ENCODE assay signal across 1 cellular context in the genomic region with DNA sequence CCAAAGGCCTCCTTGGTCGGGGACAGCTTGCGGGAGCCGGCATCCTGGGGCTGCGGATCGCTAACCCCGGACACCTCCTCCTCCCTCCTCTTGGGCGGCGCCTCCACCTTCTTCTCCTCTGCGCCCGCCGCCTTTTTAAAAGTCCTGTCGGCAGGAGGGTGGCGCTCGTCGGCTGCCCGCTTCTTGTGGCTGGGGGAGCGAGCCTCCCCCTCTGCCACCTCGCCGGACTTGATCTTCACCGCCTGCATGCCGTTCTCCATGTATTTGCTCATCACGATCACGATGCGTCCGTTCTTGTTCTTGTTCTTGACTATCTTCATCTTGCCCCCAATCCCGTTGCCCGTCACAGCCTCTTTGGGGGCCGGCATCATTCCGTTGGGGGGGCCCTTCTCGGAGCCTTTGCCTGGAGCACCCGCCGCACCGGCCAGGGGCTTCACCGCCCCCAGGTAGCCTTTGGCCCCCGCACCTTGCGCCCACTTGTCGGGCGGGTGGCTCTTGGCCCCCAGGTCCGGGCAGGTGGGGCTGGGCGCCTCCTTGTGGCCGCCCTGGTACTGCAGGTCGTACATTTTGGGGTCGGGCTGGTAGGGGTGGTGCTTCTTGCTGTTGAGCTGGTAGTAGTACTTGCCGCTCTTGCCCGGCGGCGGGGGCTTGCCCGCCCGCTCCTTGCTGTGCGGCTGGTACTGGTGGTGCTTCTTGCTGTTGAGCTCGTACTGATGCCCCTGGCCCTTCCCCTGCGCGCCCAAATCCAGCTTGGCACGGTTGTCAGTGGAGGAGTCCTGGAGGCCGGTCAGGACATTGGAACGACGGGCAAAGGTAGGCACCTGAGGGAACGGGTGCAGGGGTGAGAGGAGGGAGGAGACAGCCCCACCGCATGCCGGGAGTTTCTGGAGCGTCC.
TF ChIP-seq lines count a peak whose summit lies in the region.

No MANE protein-coding gene starts in this region.

TF ChIP-seq in K562, 482 proteins besides CTCF, POLR2A, EP300 and RAD21 (continued from another document and continues in another):
- TF ChIP-seq TAF9B (IDR thresholded peaks at IDR 0.05; ENCODE audit: partially characterized antibody) (no peak), MEF2D (tag; conservative IDR thresholded peaks at IDR 0.05; ENCODE audit: low read depth) (no peak), ZNF551 (CRISPR knock-in tag; IDR thresholded peaks at IDR 0.05) (no peak), TCF7L2 (IDR thresholded peaks at IDR 0.05; ENCODE audit: low read depth, low read length) (no peak), MXI1 (IDR thresholded peaks at IDR 0.05; ENCODE audit: low read depth, low read length) (no peak), ELF4 (CRISPR knock-in tag; IDR thresholded peaks at IDR 0.05) (no peak), CHCHD3 (CRISPR knock-in tag; IDR thresholded peaks at IDR 0.05) (no peak), ELF1 (tag; IDR thresholded peaks at IDR 0.05) (no peak), ARID2 (IDR thresholded peaks at IDR 0.05) (peak; percentile 55; the same call in 1 of the 2 replicates), ZNF217 (CRISPR knock-in tag; IDR thresholded peaks at IDR 0.05) (no peak), CHD1 (IDR thresholded peaks at IDR 0.05; ENCODE audit: low read length) (no peak), POLR3A (IDR thresholded peaks at IDR 0.05; ENCODE audit: borderline replicate concordance, extremely low read depth, insufficient read depth, insufficient read length) (no peak), TEAD1 (CRISPR knock-in tag; IDR thresholded peaks at IDR 0.05) (0 out of 4 replicates have a peak, but pooled peaks of 1 of the 2 experiments have one; percentile 22), SRF (CRISPR knock-in tag; IDR thresholded peaks at IDR 0.05) (no peak), NCOA2 (IDR thresholded peaks at IDR 0.05; ENCODE audit: partially characterized antibody in 2 of 2) (no peak), TAF15 (IDR thresholded peaks at IDR 0.05; ENCODE audit: low read depth, low read length) (no peak), KLF6 (CRISPR knock-in tag; IDR thresholded peaks at IDR 0.05; ENCODE audit: borderline replicate concordance) (no peak), ZSCAN32 (CRISPR knock-in tag; IDR thresholded peaks at IDR 0.05) (no peak), ZNF165 (CRISPR knock-in tag; IDR thresholded peaks at IDR 0.05; ENCODE audit: borderline replicate concordance) (no peak), RBM14 (IDR thresholded peaks at IDR 0.05; ENCODE audit: borderline replicate concordance, insufficient read depth, low read depth, low read length) (no peak), ARID1B (IDR thresholded peaks at IDR 0.05) (no peak), ETV5 (CRISPR knock-in tag; IDR thresholded peaks at IDR 0.05; ENCODE audit: low read depth) (no peak), HIVEP1 (CRISPR knock-in tag; IDR thresholded peaks at IDR 0.05) (no peak), GTF2E2 (tag; IDR thresholded peaks at IDR 0.05) (no peak), MIER1 (IDR thresholded peaks at IDR 0.05; ENCODE audit: low read depth) (no peak), ELF2 (CRISPR knock-in tag; IDR thresholded peaks at IDR 0.05) (no peak), ERF (CRISPR knock-in tag; IDR thresholded peaks at IDR 0.05) (no peak), RFX5 (IDR thresholded peaks at IDR 0.05; ENCODE audit: low read depth, low read length) (no peak), ZNF668 (CRISPR knock-in tag; IDR thresholded peaks at IDR 0.05) (no peak), HDAC6 (IDR thresholded peaks at IDR 0.05; ENCODE audit: low read depth, low read length) (no peak), ILF3 (IDR thresholded peaks at IDR 0.05; ENCODE audit: borderline replicate concordance) (no peak), KHSRP (IDR thresholded peaks at IDR 0.05) (no peak), CHD2 (IDR thresholded peaks at IDR 0.05; ENCODE audit: low read depth, low read length) (no peak), ZNF3 (CRISPR knock-in tag; IDR thresholded peaks at IDR 0.05) (no peak)
- TF ChIP-seq, protein P1, sequence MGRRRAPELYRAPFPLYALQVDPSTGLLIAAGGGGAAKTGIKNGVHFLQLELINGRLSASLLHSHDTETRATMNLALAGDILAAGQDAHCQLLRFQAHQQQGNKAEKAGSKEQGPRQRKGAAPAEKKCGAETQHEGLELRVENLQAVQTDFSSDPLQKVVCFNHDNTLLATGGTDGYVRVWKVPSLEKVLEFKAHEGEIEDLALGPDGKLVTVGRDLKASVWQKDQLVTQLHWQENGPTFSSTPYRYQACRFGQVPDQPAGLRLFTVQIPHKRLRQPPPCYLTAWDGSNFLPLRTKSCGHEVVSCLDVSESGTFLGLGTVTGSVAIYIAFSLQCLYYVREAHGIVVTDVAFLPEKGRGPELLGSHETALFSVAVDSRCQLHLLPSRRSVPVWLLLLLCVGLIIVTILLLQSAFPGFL (CRISPR knock-in tag; IDR thresholded peaks at IDR 0.05) = no peak
- TF ChIP-seq, protein P2, sequence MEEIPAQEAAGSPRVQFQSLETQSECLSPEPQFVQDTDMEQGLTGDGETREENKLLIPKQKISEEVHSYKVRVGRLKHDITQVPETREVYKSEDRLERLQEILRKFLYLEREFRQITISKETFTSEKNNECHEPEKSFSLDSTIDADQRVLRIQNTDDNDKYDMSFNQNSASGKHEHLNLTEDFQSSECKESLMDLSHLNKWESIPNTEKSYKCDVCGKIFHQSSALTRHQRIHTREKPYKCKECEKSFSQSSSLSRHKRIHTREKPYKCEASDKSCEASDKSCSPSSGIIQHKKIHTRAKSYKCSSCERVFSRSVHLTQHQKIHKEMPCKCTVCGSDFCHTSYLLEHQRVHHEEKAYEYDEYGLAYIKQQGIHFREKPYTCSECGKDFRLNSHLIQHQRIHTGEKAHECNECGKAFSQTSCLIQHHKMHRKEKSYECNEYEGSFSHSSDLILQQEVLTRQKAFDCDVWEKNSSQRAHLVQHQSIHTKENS (CRISPR knock-in tag; IDR thresholded peaks at IDR 0.05) = no peak
- TF ChIP-seq, protein P3, sequence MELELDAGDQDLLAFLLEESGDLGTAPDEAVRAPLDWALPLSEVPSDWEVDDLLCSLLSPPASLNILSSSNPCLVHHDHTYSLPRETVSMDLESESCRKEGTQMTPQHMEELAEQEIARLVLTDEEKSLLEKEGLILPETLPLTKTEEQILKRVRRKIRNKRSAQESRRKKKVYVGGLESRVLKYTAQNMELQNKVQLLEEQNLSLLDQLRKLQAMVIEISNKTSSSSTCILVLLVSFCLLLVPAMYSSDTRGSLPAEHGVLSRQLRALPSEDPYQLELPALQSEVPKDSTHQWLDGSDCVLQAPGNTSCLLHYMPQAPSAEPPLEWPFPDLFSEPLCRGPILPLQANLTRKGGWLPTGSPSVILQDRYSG (tag; conservative IDR thresholded peaks at IDR 0.05; ENCODE audit: low read depth) = no peak
- TF ChIP-seq, protein P4, sequence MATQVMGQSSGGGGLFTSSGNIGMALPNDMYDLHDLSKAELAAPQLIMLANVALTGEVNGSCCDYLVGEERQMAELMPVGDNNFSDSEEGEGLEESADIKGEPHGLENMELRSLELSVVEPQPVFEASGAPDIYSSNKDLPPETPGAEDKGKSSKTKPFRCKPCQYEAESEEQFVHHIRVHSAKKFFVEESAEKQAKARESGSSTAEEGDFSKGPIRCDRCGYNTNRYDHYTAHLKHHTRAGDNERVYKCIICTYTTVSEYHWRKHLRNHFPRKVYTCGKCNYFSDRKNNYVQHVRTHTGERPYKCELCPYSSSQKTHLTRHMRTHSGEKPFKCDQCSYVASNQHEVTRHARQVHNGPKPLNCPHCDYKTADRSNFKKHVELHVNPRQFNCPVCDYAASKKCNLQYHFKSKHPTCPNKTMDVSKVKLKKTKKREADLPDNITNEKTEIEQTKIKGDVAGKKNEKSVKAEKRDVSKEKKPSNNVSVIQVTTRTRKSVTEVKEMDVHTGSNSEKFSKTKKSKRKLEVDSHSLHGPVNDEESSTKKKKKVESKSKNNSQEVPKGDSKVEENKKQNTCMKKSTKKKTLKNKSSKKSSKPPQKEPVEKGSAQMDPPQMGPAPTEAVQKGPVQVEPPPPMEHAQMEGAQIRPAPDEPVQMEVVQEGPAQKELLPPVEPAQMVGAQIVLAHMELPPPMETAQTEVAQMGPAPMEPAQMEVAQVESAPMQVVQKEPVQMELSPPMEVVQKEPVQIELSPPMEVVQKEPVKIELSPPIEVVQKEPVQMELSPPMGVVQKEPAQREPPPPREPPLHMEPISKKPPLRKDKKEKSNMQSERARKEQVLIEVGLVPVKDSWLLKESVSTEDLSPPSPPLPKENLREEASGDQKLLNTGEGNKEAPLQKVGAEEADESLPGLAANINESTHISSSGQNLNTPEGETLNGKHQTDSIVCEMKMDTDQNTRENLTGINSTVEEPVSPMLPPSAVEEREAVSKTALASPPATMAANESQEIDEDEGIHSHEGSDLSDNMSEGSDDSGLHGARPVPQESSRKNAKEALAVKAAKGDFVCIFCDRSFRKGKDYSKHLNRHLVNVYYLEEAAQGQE (CRISPR knock-in tag; IDR thresholded peaks at IDR 0.05; ENCODE audit: low read depth) = no peak
- TF ChIP-seq, protein P5, sequence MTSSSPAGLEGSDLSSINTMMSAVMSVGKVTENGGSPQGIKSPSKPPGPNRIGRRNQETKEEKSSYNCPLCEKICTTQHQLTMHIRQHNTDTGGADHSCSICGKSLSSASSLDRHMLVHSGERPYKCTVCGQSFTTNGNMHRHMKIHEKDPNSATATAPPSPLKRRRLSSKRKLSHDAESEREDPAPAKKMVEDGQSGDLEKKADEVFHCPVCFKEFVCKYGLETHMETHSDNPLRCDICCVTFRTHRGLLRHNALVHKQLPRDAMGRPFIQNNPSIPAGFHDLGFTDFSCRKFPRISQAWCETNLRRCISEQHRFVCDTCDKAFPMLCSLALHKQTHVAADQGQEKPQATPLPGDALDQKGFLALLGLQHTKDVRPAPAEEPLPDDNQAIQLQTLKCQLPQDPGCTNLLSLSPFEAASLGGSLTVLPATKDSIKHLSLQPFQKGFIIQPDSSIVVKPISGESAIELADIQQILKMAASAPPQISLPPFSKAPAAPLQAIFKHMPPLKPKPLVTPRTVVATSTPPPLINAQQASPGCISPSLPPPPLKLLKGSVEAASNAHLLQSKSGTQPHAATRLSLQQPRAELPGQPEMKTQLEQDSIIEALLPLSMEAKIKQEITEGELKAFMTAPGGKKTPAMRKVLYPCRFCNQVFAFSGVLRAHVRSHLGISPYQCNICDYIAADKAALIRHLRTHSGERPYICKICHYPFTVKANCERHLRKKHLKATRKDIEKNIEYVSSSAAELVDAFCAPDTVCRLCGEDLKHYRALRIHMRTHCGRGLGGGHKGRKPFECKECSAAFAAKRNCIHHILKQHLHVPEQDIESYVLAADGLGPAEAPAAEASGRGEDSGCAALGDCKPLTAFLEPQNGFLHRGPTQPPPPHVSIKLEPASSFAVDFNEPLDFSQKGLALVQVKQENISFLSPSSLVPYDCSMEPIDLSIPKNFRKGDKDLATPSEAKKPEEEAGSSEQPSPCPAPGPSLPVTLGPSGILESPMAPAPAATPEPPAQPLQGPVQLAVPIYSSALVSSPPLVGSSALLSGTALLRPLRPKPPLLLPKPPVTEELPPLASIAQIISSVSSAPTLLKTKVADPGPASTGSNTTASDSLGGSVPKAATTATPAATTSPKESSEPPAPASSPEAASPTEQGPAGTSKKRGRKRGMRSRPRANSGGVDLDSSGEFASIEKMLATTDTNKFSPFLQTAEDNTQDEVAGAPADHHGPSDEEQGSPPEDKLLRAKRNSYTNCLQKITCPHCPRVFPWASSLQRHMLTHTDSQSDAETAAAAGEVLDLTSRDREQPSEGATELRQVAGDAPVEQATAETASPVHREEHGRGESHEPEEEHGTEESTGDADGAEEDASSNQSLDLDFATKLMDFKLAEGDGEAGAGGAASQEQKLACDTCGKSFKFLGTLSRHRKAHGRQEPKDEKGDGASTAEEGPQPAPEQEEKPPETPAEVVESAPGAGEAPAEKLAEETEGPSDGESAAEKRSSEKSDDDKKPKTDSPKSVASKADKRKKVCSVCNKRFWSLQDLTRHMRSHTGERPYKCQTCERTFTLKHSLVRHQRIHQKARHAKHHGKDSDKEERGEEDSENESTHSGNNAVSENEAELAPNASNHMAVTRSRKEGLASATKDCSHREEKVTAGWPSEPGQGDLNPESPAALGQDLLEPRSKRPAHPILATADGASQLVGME (CRISPR knock-in tag; IDR thresholded peaks at IDR 0.05) = 0 out of 2 replicates have a peak, but pooled peaks have one; percentile 53
- TF ChIP-seq, protein P6, sequence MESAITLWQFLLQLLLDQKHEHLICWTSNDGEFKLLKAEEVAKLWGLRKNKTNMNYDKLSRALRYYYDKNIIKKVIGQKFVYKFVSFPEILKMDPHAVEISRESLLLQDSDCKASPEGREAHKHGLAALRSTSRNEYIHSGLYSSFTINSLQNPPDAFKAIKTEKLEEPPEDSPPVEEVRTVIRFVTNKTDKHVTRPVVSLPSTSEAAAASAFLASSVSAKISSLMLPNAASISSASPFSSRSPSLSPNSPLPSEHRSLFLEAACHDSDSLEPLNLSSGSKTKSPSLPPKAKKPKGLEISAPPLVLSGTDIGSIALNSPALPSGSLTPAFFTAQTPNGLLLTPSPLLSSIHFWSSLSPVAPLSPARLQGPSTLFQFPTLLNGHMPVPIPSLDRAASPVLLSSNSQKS (CRISPR knock-in tag; IDR thresholded peaks at IDR 0.05) = no peak
- TF ChIP-seq, protein P7, sequence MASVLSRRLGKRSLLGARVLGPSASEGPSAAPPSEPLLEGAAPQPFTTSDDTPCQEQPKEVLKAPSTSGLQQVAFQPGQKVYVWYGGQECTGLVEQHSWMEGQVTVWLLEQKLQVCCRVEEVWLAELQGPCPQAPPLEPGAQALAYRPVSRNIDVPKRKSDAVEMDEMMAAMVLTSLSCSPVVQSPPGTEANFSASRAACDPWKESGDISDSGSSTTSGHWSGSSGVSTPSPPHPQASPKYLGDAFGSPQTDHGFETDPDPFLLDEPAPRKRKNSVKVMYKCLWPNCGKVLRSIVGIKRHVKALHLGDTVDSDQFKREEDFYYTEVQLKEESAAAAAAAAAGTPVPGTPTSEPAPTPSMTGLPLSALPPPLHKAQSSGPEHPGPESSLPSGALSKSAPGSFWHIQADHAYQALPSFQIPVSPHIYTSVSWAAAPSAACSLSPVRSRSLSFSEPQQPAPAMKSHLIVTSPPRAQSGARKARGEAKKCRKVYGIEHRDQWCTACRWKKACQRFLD (CRISPR knock-in tag; IDR thresholded peaks at IDR 0.05) = no peak
- TF ChIP-seq, protein P8, sequence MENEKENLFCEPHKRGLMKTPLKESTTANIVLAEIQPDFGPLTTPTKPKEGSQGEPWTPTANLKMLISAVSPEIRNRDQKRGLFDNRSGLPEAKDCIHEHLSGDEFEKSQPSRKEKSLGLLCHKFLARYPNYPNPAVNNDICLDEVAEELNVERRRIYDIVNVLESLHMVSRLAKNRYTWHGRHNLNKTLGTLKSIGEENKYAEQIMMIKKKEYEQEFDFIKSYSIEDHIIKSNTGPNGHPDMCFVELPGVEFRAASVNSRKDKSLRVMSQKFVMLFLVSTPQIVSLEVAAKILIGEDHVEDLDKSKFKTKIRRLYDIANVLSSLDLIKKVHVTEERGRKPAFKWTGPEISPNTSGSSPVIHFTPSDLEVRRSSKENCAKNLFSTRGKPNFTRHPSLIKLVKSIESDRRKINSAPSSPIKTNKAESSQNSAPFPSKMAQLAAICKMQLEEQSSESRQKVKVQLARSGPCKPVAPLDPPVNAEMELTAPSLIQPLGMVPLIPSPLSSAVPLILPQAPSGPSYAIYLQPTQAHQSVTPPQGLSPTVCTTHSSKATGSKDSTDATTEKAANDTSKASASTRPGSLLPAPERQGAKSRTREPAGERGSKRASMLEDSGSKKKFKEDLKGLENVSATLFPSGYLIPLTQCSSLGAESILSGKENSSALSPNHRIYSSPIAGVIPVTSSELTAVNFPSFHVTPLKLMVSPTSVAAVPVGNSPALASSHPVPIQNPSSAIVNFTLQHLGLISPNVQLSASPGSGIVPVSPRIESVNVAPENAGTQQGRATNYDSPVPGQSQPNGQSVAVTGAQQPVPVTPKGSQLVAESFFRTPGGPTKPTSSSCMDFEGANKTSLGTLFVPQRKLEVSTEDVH (IDR thresholded peaks at IDR 0.05; ENCODE audit: low read depth, partially characterized antibody) = peak; percentile 57
